8 cellular contexts compared by ENCODE assay signal in the genomic region with DNA sequence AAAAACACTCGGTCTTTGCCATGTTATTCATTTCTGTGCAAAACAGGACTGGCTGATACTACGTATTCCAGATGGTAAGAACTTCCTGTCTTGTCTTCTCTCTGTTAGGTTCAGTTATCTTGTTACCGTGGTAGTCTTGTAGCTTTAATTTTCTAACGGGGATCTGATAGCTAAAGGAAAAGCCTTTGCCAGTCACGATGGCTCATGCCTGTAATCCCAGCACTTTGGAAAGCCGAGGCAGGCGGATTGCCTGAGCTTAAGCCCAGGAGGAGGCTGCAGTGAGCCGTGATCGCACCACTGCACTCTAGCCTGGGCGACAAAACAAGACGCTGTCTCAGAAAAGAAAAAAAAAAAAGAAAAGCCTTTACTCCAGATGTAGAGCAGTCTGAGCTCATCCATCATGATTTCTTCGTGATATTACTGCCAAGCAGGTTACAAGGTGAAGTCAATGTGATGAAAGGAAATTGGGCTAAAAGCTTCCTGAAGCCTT. TPM values are rescaled to one million over a fixed set of nuclear protein-coding genes. Genes with fewer than 3 reads are reported as not detected.
DNase-seq lines count a peak whose midpoint lies in the region; ATAC-seq, FAIRE-seq and TF ChIP-seq lines count a peak whose summit lies in the region.

No MANE protein-coding gene starts in this region.

- no peaks in the 10 kb centered on the region for H3K9me3 Mint-ChIP-seq in neural crest cell

- POLR2A ChIA-PET in endothelial cell of umbilical vein (lab: Charles Lee): no interaction called here

- in situ Hi-C loops in gastrocnemius medialis (cut with MboI; ENCODE audit: low sequenced_read_pairs in 4 of 4): no loop called here

- H3K4me1 ChIP-seq in endothelial cell of umbilical vein (ENCODE audit: control insufficient read depth, extremely low read depth, insufficient read depth, low read length): no peaks in the 10 kb centered on the region
- no peaks in the 10 kb centered on the region for H3K4me1 ChIP-seq in gastrocnemius medialis

- BruUV-seq in endothelial cell of umbilical vein (replicated peaks; lab: Mats Ljungman, UMichigan): no TSS peak

- H3K4me3 ChIP-seq in endothelial cell of umbilical vein (replicated peaks in 1 of 3; ENCODE audit: insufficient read depth in 1 of 3, low read depth in 1 of 3, low read length in 3 of 3) (no peak overlapping the region), gastrocnemius medialis (no peak overlapping the region)

- H3K27me3 ChIP-seq in endothelial cell of umbilical vein (ENCODE audit: control insufficient read depth in 2 of 2, insufficient read depth in 2 of 2, low read length in 2 of 2) (peaks cover 1 to 4% of the 10 kb centered on the region in 2 experiments), gastrocnemius medialis (peaks cover 5 to 14% (median 8%) of the 10 kb centered on the region in 3 donors)

- H3K36me3 ChIP-seq in endothelial cell of umbilical vein (ENCODE audit: control insufficient read depth in 2 of 2, extremely low read depth in 1 of 2, insufficient read depth in 2 of 2, low read length in 2 of 2) (no peaks in the 10 kb centered on the region), gastrocnemius medialis (no peaks in the 10 kb centered on the region)

- H4K20me1 ChIP-seq in endothelial cell of umbilical vein (replicated peaks; ENCODE audit: control insufficient read depth, extremely low read depth, insufficient read depth, low read length): no peaks in the 10 kb centered on the region

- H3K4me2 ChIP-seq in endothelial cell of umbilical vein (ENCODE audit: insufficient read depth, low read length): no peak overlapping the region

- DNase-seq in DMS79 (lab: John Stamatoyannopoulos, UW): peak; percentile 35
- DNase-seq in RPMI7951 (ENCODE audit: low read depth): peak; percentile 52
- peak; percentile 31 for DNase-seq in endothelial cell of umbilical vein (ENCODE audit: low read depth, low spot score)
- no peak for DNase-seq in neural crest cell (ENCODE audit: low read depth, low spot score)
- DNase-seq in NCI-H2029 treated with DMSO at 0.1 percent for 48 hours (lab: John Stamatoyannopoulos, UW): no peak
- no peak for DNase-seq in gastrocnemius medialis

- CTCF ChIA-PET in endothelial cell of umbilical vein (lab: Charles Lee): interaction anchor here (1.0 to 1.9 kb wide), 4 partner anchors 9 to 372 kb away, joined by 3 to 5 read pairs (median 4); no protein-coding TSS in a partner anchor

- TF ChIP-seq CTCF in endothelial cell of umbilical vein (IDR thresholded peaks at IDR 0.05; ENCODE audit: extremely low read depth in 1 of 2, insufficient read depth in 1 of 2, low read depth in 1 of 2, low read length in 2 of 2) (no peak), neural crest cell (conservative IDR thresholded peaks at IDR 0.05) (no peak), gastrocnemius medialis (IDR thresholded peaks at IDR 0.05 in 4 of 5, conservative IDR thresholded peaks at IDR 0.05 in 1 of 5) (no peak)

- peak; percentile 55 for FAIRE-seq in endothelial cell of umbilical vein (lab: Jason Lieb, UNC)

- no peaks in the 10 kb centered on the region for H3K9me1 ChIP-seq in endothelial cell of umbilical vein (replicated peaks; ENCODE audit: control insufficient read depth, extremely low read depth, insufficient read depth, low read length)

- H3K4me1 Mint-ChIP-seq in neural crest cell: peaks cover 30% of the 10 kb centered on the region

- no peaks in the 10 kb centered on the region for H3K9me3 ChIP-seq in endothelial cell of umbilical vein (replicated peaks; ENCODE audit: control insufficient read depth, insufficient read depth, low read length)
- H3K9me3 ChIP-seq in gastrocnemius medialis: no peaks in the 10 kb centered on the region

- no peak overlapping the region for H3K9ac ChIP-seq in endothelial cell of umbilical vein (replicated peaks; ENCODE audit: extremely low read depth, insufficient read depth, low read length)

- no peak for ATAC-seq in HG02852 (IDR thresholded peaks at IDR 0.05; ENCODE audit: unreplicated experiment)
- ATAC-seq in gastrocnemius medialis: no peak
- ATAC-seq in HG02938 (IDR thresholded peaks at IDR 0.05; ENCODE audit: unreplicated experiment): no peak

- TF ChIP-seq POLR2A in endothelial cell of umbilical vein (IDR thresholded peaks at IDR 0.05; ENCODE audit: low read depth, low read length): no peak
- no peak for TF ChIP-seq POLR2A in gastrocnemius medialis (IDR thresholded peaks at IDR 0.05)

- no peaks in the 10 kb centered on the region for H3K27me3 Mint-ChIP-seq in neural crest cell (ENCODE audit: low read depth)

- H3K27ac ChIP-seq in endothelial cell of umbilical vein (ENCODE audit: insufficient read depth, low read depth, low read length) (no peak overlapping the region), gastrocnemius medialis (no peak overlapping the region)

- H3K79me2 ChIP-seq in endothelial cell of umbilical vein (ENCODE audit: control insufficient read depth, insufficient read depth, low read length): no peaks in the 10 kb centered on the region

- H3K4me3 Mint-ChIP-seq in neural crest cell: peak overlapping the region; percentile 7

- intact Hi-C loops in endothelial cell of umbilical vein (cut with micrococcal nuclease) (no loop called here), gastrocnemius medialis (cut with DNase I; ENCODE audit: low total_unique reads) (no loop called here)

- peak overlapping the region; percentile 17 for H2AFZ ChIP-seq in endothelial cell of umbilical vein (ENCODE audit: low read depth, low read length)

- dilution Hi-C loops in endothelial cell of umbilical vein (cut with MboI; ENCODE audit: extremely low pct_ligation_motif_present, low sequenced_read_pairs): no loop called here

- H3K27ac Mint-ChIP-seq in neural crest cell (ENCODE audit: unreplicated experiment): peak overlapping the region; percentile 73

- no peaks in the 10 kb centered on the region for H3K36me3 Mint-ChIP-seq in neural crest cell (ENCODE audit: low read depth)

TF ChIP-seq in endothelial cell of umbilical vein, 7 proteins besides CTCF, POLR2A, EP300 and RAD21:
- TF ChIP-seq JUN (IDR thresholded peaks at IDR 0.05; ENCODE audit: borderline replicate concordance, insufficient read depth, insufficient read length, low read depth): no peak
- TF ChIP-seq POLR2AphosphoS5 (IDR thresholded peaks at IDR 0.05; ENCODE audit: insufficient read depth, low read depth, low read length): no peak
- no peak for TF ChIP-seq EZH2 (IDR thresholded peaks at IDR 0.05; ENCODE audit: borderline replicate concordance, low read depth, low read length, severe bottlenecking)
- TF ChIP-seq, protein P1, sequence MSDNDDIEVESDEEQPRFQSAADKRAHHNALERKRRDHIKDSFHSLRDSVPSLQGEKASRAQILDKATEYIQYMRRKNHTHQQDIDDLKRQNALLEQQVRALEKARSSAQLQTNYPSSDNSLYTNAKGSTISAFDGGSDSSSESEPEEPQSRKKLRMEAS (IDR thresholded peaks at IDR 0.05; ENCODE audit: insufficient read depth, insufficient read length): no peak
- no peak for TF ChIP-seq MYC (IDR thresholded peaks at IDR 0.05; ENCODE audit: low read depth, low read length)
TF ChIP-seq in endothelial cell of umbilical vein: peak in this region for 0.

RNA-seq across cellular contexts. Expression of gene MSTO1, which starts 11.1 kb away (rescaled TPM):
- total RNA-seq in RPMI7951 (2014; rRNA removed; shearing (Covaris generic)): 14.9 and 15.5 TPM in 2 replicates
- total RNA-seq in endothelial cell of umbilical vein (51.9 and 52.5 TPM in 2 replicates), neural crest cell (82.4 and 92.4 TPM in 2 replicates), gastrocnemius medialis (1 to 10 TPM; 1.7 to 3.1 (median 2.3) TPM)
- 36.8 and 44.4 TPM in 2 replicates for polyA plus RNA-seq in endothelial cell of umbilical vein
- polyA plus RNA-seq in endothelial cell of umbilical vein (2011; cell fraction: cytosol; rRNA removed): 18.4 and 22.0 TPM in 2 replicates
- 144 and 152 TPM in 2 replicates for polyA plus RNA-seq in endothelial cell of umbilical vein (2011; cell fraction: nucleus; rRNA removed)
- 33.1 and 37.9 TPM in 2 replicates for polyA plus RNA-seq in endothelial cell of umbilical vein (2012)
- polyA minus RNA-seq in endothelial cell of umbilical vein: 43.7 and 49.8 TPM in 2 replicates
- polyA minus RNA-seq in endothelial cell of umbilical vein (2011; cell fraction: cytosol; rRNA and poly(A)+ RNA removed): 20.1 TPM
- polyA minus RNA-seq in endothelial cell of umbilical vein (2011; cell fraction: nucleus; rRNA and poly(A)+ RNA removed): 65.6 and 70.0 TPM in 2 replicates

RNA-seq across cellular contexts. Expression of gene ASH1L, which starts 36.3 kb away (rescaled TPM):
- 14.0 and 19.8 TPM in 2 replicates for total RNA-seq in RPMI7951 (2014; rRNA removed; shearing (Covaris generic))
- 29.2 and 29.4 TPM in 2 replicates for total RNA-seq in endothelial cell of umbilical vein
- polyA plus RNA-seq in endothelial cell of umbilical vein: 10.9 and 11.6 TPM in 2 replicates
- polyA plus RNA-seq in endothelial cell of umbilical vein (2011; cell fraction: cytosol; rRNA removed): 11.5 and 13.6 TPM in 2 replicates
- polyA plus RNA-seq in endothelial cell of umbilical vein (2011; cell fraction: nucleus; rRNA removed): 39.2 and 45.1 TPM in 2 replicates
- polyA plus RNA-seq in endothelial cell of umbilical vein (2012): 9.1 and 13.1 TPM in 2 replicates
- 34.2 and 37.2 TPM in 2 replicates for polyA minus RNA-seq in endothelial cell of umbilical vein
- 28.9 TPM for polyA minus RNA-seq in endothelial cell of umbilical vein (2011; cell fraction: cytosol; rRNA and poly(A)+ RNA removed)
- 60.1 and 78.6 TPM in 2 replicates for polyA minus RNA-seq in endothelial cell of umbilical vein (2011; cell fraction: nucleus; rRNA and poly(A)+ RNA removed)
- total RNA-seq in neural crest cell: 35.4 and 37.0 TPM in 2 replicates
- total RNA-seq in gastrocnemius medialis: 10 to 100 TPM; 43.7 to 57.1 (median 52.0) TPM

Comparison
In these comparisons a context has a peak if more than half of its experiments do, and no peak if none do; other contexts are left out.
1. DNase-seq: peak in DMS79 (single experiment), RPMI7951 (single experiment) and endothelial cell of umbilical vein (single experiment); none in neural crest cell (single experiment), NCI-H2029 treated with DMSO at 0.1 percent for 48 hours (single experiment) and gastrocnemius medialis (0 of 2).